Comparison of ENCODE assay signal across 30 cellular contexts in the genomic region with DNA sequence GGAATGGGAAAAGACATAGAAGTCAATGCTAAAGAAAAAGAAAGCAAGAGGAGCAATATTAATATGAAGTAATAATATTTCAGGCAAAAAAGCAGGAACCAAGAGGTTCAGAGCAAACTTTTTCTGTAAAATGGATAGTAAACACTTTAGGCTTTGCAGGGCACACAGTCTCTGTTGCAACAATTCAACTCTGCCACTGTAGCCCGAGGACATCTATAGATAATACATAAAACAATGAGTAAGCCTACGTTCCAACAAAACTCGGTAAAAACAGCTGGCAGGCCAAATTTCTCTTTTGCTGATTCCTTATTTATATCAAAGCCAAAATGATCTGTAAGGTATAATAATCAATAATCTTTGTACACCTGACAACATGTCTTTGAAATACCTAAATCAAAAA. TPM values are rescaled to one million over a fixed set of nuclear protein-coding genes. Genes with fewer than 3 reads are reported as not detected.
A peak's percentile ranks its signal among the peaks of the same experiment; 100 is the strongest.
DNase-seq lines count a peak whose midpoint lies in the region; ATAC-seq, FAIRE-seq and TF ChIP-seq lines count a peak whose summit lies in the region.
"Had no signal": no experiment of that assay in that cellular context is flagged by ENCODE, and none has a peak within 500 bp of the region (broad histone marks: within the 10 kb centered on the region; RNA-seq: fewer than 3 reads in every experiment).

No MANE protein-coding gene starts in this region.

- intact Hi-C loops in heart right ventricle (cut with DNase I) = loop anchor here in 1 of 10 donors (5.0 kb wide), 1 partner anchor 47 kb away; no protein-coding TSS in a partner anchor

- peaks cover 41% of the 10 kb centered on the region for H3K36me3 Mint-ChIP-seq in nephron progenitor cell (ENCODE audit: low read depth)
- H3K36me3 Mint-ChIP-seq: stimulated activated effector memory CD8-positive, alpha-beta T cell treated with anti-CD3 and anti-CD28 coated beads, Interleukin-12 subunit alpha, Interleukin-12 subunit beta, amount 100 ng/mL, for 72 hours had no signal

- no peak for ATAC-seq in heart right ventricle
- ATAC-seq: naive thymus-derived CD4-positive, alpha-beta T cell; stimulated activated effector memory CD8-positive, alpha-beta T cell treated with anti-CD3 and anti-CD28 coated beads, Interleukin-12 subunit alpha, Interleukin-12 subunit beta, amount 100 ng/mL, for 72 hours had no signal

- H3K27me3 Mint-ChIP-seq in nephron progenitor cell (ENCODE audit: low read depth, poor library complexity) = peaks cover 3% of the 10 kb centered on the region

- peaks cover 57% of the 10 kb centered on the region for H3K4me1 Mint-ChIP-seq in nephron progenitor cell
- H3K4me1 Mint-ChIP-seq: activated CD4-positive, alpha-beta T cell treated with anti-CD3 and anti-CD28 coated beads, Interleukin-2, amount 10 ng/mL, durations not matched to agents 7 days and 5 days; stimulated activated effector memory CD8-positive, alpha-beta T cell treated with anti-CD3 and anti-CD28 coated beads, Interleukin-12 subunit alpha, Interleukin-12 subunit beta, amount 100 ng/mL, for 72 hours had no signal

- peak overlapping the region; percentile 10 for H3K27ac Mint-ChIP-seq in nephron progenitor cell
- H3K27ac Mint-ChIP-seq: activated CD4-positive, alpha-beta T cell treated with anti-CD3 and anti-CD28 coated beads, Interleukin-2, amount 10 ng/mL, durations not matched to agents 7 days and 5 days; dendritic cell treated with granulocyte-macrophage colony-stimulating factor and Interleukin-4, amounts not matched to agents 40 ng/mL and 50 ng/mL, for 4 days; naive thymus-derived CD4-positive, alpha-beta T cell; stimulated activated effector memory CD8-positive, alpha-beta T cell treated with anti-CD3 and anti-CD28 coated beads, Interleukin-12 subunit alpha, Interleukin-12 subunit beta, amount 100 ng/mL, for 72 hours had no signal

- WGBS in heart right ventricle, 2 donors = 73 to 75% methylated on average over 3 of the region's 3 CpGs

- H3K9me3 Mint-ChIP-seq in nephron progenitor cell = peaks cover 16% of the 10 kb centered on the region

- FAIRE-seq in bronchial epithelial cell (lab: Jason Lieb, UNC) (no peak), H54 (lab: Jason Lieb, UNC) (no peak)
- FAIRE-seq: endometrium, GM12891 had no signal

- H3K4me3 Mint-ChIP-seq in nephron progenitor cell = no peak overlapping the region
- H3K4me3 Mint-ChIP-seq: activated CD4-positive, alpha-beta T cell treated with anti-CD3 and anti-CD28 coated beads, Interleukin-2, amount 10 ng/mL, durations not matched to agents 7 days and 5 days; dendritic cell treated with granulocyte-macrophage colony-stimulating factor and Interleukin-4, amounts not matched to agents 40 ng/mL and 50 ng/mL, for 4 days; naive thymus-derived CD4-positive, alpha-beta T cell; stimulated activated effector memory CD8-positive, alpha-beta T cell treated with anti-CD3 and anti-CD28 coated beads, Interleukin-12 subunit alpha, Interleukin-12 subunit beta, amount 100 ng/mL, for 72 hours had no signal

- H3K9me3 ChIP-seq in cardiac muscle cell (ENCODE audit: low read depth) (no peaks in the 10 kb centered on the region), heart right ventricle (peaks cover 0 to 13% (median 5%) of the 10 kb centered on the region in 11 donors)
- H3K9me3 ChIP-seq: testis had no signal

- peak in 1 of 2 donors; percentile 42 for DNase-seq in cardiac muscle cell (ENCODE audit: low read depth in 1 of 2, low spot score in 1 of 2)
- DNase-seq in heart right ventricle = no peak
- peak; percentile 40 for DNase-seq in bronchial epithelial cell (ENCODE audit: low read depth)
- DNase-seq in nephron progenitor cell = no peak
- DNase-seq in COLO668 (lab: John Stamatoyannopoulos, UW; ENCODE audit: unreplicated experiment) = no peak
- DNase-seq in H54 (ENCODE audit: insufficient read length, low spot score) = no peak
- DNase-seq in AG08396 (ENCODE audit: low spot score) = no peak
- no peak for DNase-seq in HuH-7 (ENCODE audit: low spot score)
- DNase-seq: activated CD4-positive, alpha-beta T cell treated with anti-CD3 and anti-CD28 coated beads, Interleukin-2, amount 10 ng/mL, durations not matched to agents 7 days and 5 days; activated naive CD4-positive, alpha-beta T cell treated with Interleukin-2 at 50 U/mL for 16 hours; activated T-cell treated with anti-CD3 and anti-CD28 coated beads, Interleukin-2, amount 50 U/mL, for 48 hours; BE2C; caudate nucleus; DMS79 treated with DMSO at 0.1 percent for 48 hours; mesenchymal stem cell; naive thymus-derived CD4-positive, alpha-beta T cell; NCI-H1092; NCI-H2029; NCI-H2227 treated with DMSO at 0.1 percent for 48 hours; NCI-H748 treated with DMSO at 0.1 percent for 48 hours; SHP77; spleen; stimulated activated CD4-positive, alpha-beta T cell treated with anti-CD3 and anti-CD28 coated beads, Interleukin-2, amount 100 ng/mL, for 48 hours; testis had no signal

- H3K27ac ChIP-seq in cardiac muscle cell (peak overlapping the region; percentile 87), heart right ventricle (peak overlapping the region in 1 of 10 donors; percentile 96)
- H3K27ac ChIP-seq: spleen, testis, VCaP had no signal

- H3K4me3 ChIP-seq in cardiac muscle cell (no peak overlapping the region), heart right ventricle (no peak overlapping the region), bronchial epithelial cell (ENCODE audit: low read depth, low read length) (no peak overlapping the region)
- H3K4me3 ChIP-seq: HAP-1, spleen, testis had no signal

- peaks cover 8% of the 10 kb centered on the region for H3K36me3 ChIP-seq in cardiac muscle cell
- H3K36me3 ChIP-seq in heart right ventricle = peaks cover 0 to 14% (median 0%) of the 10 kb centered on the region in 9 donors
- H3K36me3 ChIP-seq in bronchial epithelial cell (ENCODE audit: control insufficient read depth, insufficient read depth, low read length) = no peaks in the 10 kb centered on the region
- H3K36me3 ChIP-seq: spleen had no signal

- H3K27me3 ChIP-seq in cardiac muscle cell (no peaks in the 10 kb centered on the region), heart right ventricle (peaks cover 0 to 7% (median 0%) of the 10 kb centered on the region in 7 donors), bronchial epithelial cell (ENCODE audit: control insufficient read depth, insufficient read depth, low read length) (peaks cover 8% of the 10 kb centered on the region)
- H3K27me3 ChIP-seq: BE2C, testis had no signal

- TF ChIP-seq POLR2A in H54 (IDR thresholded peaks at IDR 0.05; ENCODE audit: low read depth, low read length) = no peak

- TF ChIP-seq CTCF in cardiac muscle cell (IDR thresholded peaks at IDR 0.05; ENCODE audit: low read depth, low read length) (no peak), heart right ventricle (IDR thresholded peaks at IDR 0.05) (no peak), bronchial epithelial cell (IDR thresholded peaks at IDR 0.05; ENCODE audit: insufficient read depth, low read length, severe bottlenecking) (no peak), nephron progenitor cell (IDR thresholded peaks at IDR 0.05) (no peak)

- H3K4me1 ChIP-seq in cardiac muscle cell (ENCODE audit: low read depth) (peaks cover 84% of the 10 kb centered on the region), heart right ventricle (peaks cover 33 to 88% (median 58%) of the 10 kb centered on the region in 9 donors)

RNA-seq across cellular contexts. Expression of a gene that starts 56.8 kb away (rescaled TPM):
- 232 and 274 TPM in 2 replicates for total RNA-seq in cardiac muscle cell
- polyA plus RNA-seq in cardiac muscle cell = 106 and 155 TPM in 2 replicates
- 10 to 100 TPM; 12.2 to 43.4 (median 20.6) TPM for total RNA-seq in heart right ventricle
- 10 to 100 TPM in 1 of 2 donors, 1 to 10 TPM in 1; 6.6 to 19.5 TPM for polyA plus RNA-seq in heart right ventricle
- total RNA-seq in bronchial epithelial cell = 0.79 TPM in 1 of 2 replicates, not detected in the other
- polyA plus RNA-seq: naive thymus-derived CD4-positive, alpha-beta T cell had no signal
